ENCODE assay signal across 11 cellular contexts in genomic region chr16:50309527-50310307, GRCh38. TPM values are rescaled to one million over a fixed set of nuclear protein-coding genes. Genes with fewer than 3 reads are reported as not detected.
DNase-seq lines count a peak whose midpoint lies in the region; ATAC-seq and TF ChIP-seq lines count a peak whose summit lies in the region.
"Had no signal": no experiment of that assay in that cellular context is flagged by ENCODE, and none has a peak within 500 bp of the region (broad histone marks: within the 10 kb centered on the region; RNA-seq: fewer than 3 reads in every experiment).

No MANE protein-coding gene starts in this region.

- peaks cover 22% of the 10 kb centered on the region for H3K4me1 Mint-ChIP-seq in T-helper 1 cell treated with Interleukin-12 subunit alpha and Interleukin-12 subunit beta and Interleukin-4 antibody, amounts not matched to agents 30 μg/mL and 1 μg/mL, for 36 hours (ENCODE audit: low read depth)

- no peak for TF ChIP-seq CTCF in spleen (IDR thresholded peaks at IDR 0.05 in 8 of 11, conservative IDR thresholded peaks at IDR 0.05 in 3 of 11)

- H3K27ac Mint-ChIP-seq in T-helper 1 cell treated with Interleukin-12 subunit alpha and Interleukin-12 subunit beta and Interleukin-4 antibody, amounts not matched to agents 30 μg/mL and 1 μg/mL, for 36 hours, result peak overlapping the region; percentile 41

- peaks cover 39% of the 10 kb centered on the region for H3K36me3 Mint-ChIP-seq in T-helper 1 cell treated with Interleukin-12 subunit alpha and Interleukin-12 subunit beta and Interleukin-4 antibody, amounts not matched to agents 30 μg/mL and 1 μg/mL, for 36 hours (ENCODE audit: low read depth)

- H3K27me3 ChIP-seq in spleen (replicated peaks in 1 of 7), result no peaks in the 10 kb centered on the region
- H3K27me3 ChIP-seq: suprapubic skin had no signal

- intact Hi-C loops in spleen (cut with DNase I; ENCODE audit: low total_unique reads), result no loop called here

- H3K4me1 ChIP-seq in spleen, result peaks cover 0 to 49% (median 21%) of the 10 kb centered on the region in 6 donors

- peak overlapping the region in 2 of 8 donors; percentile 34 to 54 for H3K27ac ChIP-seq in spleen
- H3K27ac ChIP-seq: suprapubic skin had no signal

- H3K4me3 ChIP-seq in spleen, result no peak overlapping the region
- H3K4me3 ChIP-seq: suprapubic skin had no signal

- ATAC-seq in esophagus mucosa, result peak; percentile 38
- ATAC-seq in GM21737 (IDR thresholded peaks at IDR 0.05; ENCODE audit: unreplicated experiment), result no peak
- no peak for ATAC-seq in GM19452 (IDR thresholded peaks at IDR 0.05; ENCODE audit: unreplicated experiment)

- no peaks in the 10 kb centered on the region for H3K27me3 Mint-ChIP-seq in T-helper 1 cell treated with Interleukin-12 subunit alpha and Interleukin-12 subunit beta and Interleukin-4 antibody, amounts not matched to agents 30 μg/mL and 1 μg/mL, for 36 hours (ENCODE audit: low read depth)

- no peaks in the 10 kb centered on the region for H3K9me3 Mint-ChIP-seq in T-helper 1 cell treated with Interleukin-12 subunit alpha and Interleukin-12 subunit beta and Interleukin-4 antibody, amounts not matched to agents 30 μg/mL and 1 μg/mL, for 36 hours

- no peak overlapping the region for H3K4me3 Mint-ChIP-seq in T-helper 1 cell treated with Interleukin-12 subunit alpha and Interleukin-12 subunit beta and Interleukin-4 antibody, amounts not matched to agents 30 μg/mL and 1 μg/mL, for 36 hours

- TF ChIP-seq POLR2A in spleen (IDR thresholded peaks at IDR 0.05), result no peak

- DNase-seq in T-helper 1 cell, result no peak
- peak; percentile 39 for DNase-seq in SK-N-DZ (ENCODE audit: low spot score)
- DNase-seq in spleen, result peak; percentile 62
- no peak for DNase-seq in NCI-H226
- DNase-seq: GOT3; stimulated activated CD4-positive, alpha-beta T cell treated with anti-CD3 and anti-CD28 coated beads, Interleukin-15, amount 100 ng/mL, for 24 hours had no signal

- 65 to 87% (median 72%) methylated on average over 7 to 15 of the region's 15 CpGs for WGBS in spleen, 5 donors

- no peaks in the 10 kb centered on the region for H3K9me3 ChIP-seq in spleen
- H3K9me3 ChIP-seq: suprapubic skin had no signal

- H3K36me3 ChIP-seq in spleen, result peaks cover 0 to 100% (median 71%) of the 10 kb centered on the region in 6 donors

RNA-seq across cellular contexts. Expression of gene ADCY7, which starts 43.4 kb away (rescaled TPM):
- 17.1 and 38.6 TPM in 2 replicates for polyA plus RNA-seq in SK-N-DZ (2014; cell fraction: cytosol; rRNA removed)
- 68.1 and 81.4 TPM in 2 replicates for polyA plus RNA-seq in SK-N-DZ (2014; cell fraction: nucleus; rRNA removed)
- 26.8 TPM for total RNA-seq in esophagus mucosa
- 100 to 1,000 TPM in 5 of 7 donors, 10 to 100 TPM in 2; 68.6 to 158 (median 126) TPM for total RNA-seq in spleen
- polyA plus RNA-seq in spleen, result 10 to 100 TPM in 2 of 3 donors, 1 to 10 TPM in 1; 9.8 to 32.3 (median 16.3) TPM

RNA-seq across cellular contexts. Expression of gene BRD7, which starts 59.1 kb away (rescaled TPM):
- polyA plus RNA-seq in SK-N-DZ (2014; cell fraction: cytosol; rRNA removed), result 102 TPM in 2 replicates
- 74.8 and 92.0 TPM in 2 replicates for polyA plus RNA-seq in SK-N-DZ (2014; cell fraction: nucleus; rRNA removed)
- 63.9 TPM for total RNA-seq in esophagus mucosa
- 10 to 100 TPM; 47.4 to 69.7 (median 59.1) TPM for total RNA-seq in spleen
- 10 to 100 TPM; 39.2 to 50.5 (median 47.2) TPM for polyA plus RNA-seq in spleen

Comparison
In these comparisons a context has a peak if more than half of its experiments do, and no peak if none do; other contexts are left out.
1. DNase-seq: peak in SK-N-DZ (single experiment) and spleen (single experiment); none in T-helper 1 cell (0 of 5) and NCI-H226 (single experiment).